ENCODE assay signal across 8 cellular contexts in the genomic region with DNA sequence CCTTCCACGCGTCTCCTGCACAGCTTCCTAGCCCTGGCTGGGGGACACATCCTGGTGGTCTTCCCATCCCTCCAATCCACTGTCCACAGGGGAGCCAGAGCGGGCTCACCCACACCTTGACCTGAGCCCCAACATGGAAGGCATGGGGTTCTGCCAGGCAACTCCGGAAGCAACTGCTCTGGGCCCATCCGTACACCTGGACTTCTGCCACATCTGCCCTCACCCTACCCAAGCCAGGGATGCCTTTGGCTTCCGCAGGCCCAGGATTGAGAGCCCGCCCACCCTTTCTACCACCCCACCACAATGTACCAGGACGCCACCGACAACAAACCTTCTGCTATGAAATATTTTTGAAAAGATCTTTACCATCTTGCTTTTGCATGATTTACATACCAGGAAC.
DNase-seq lines count a peak whose midpoint lies in the region; ATAC-seq and TF ChIP-seq lines count a peak whose summit lies in the region.
"Not testable (repeated sequence)": the region's sequence is repeated elsewhere in the genome, so short reads cannot be mapped to it uniquely, and the experiment has no call there.

No MANE protein-coding gene starts in this region.

- not testable (repeated sequence) for TF ChIP-seq CTCF in GM20000 (IDR thresholded peaks at IDR 0.05; ENCODE audit: extremely low read depth, missing control alignments)

- ATAC-seq in Right ventricle myocardium inferior (peak; percentile 23), aorta (ENCODE audit: low FRiP score) (peak; percentile 56)
- ATAC-seq in naive thymus-derived CD4-positive, alpha-beta T cell = peak; percentile 24
- ATAC-seq in stimulated activated memory B cell treated with anti-CD40 and anti-IgM and Interleukin-4, amounts not matched to agents 10 μg/mL and 1 μg/mL and 100 μg/mL, for 72 hours = peak; percentile 48

- H3K27me3 Mint-ChIP-seq in activated CD4-positive, alpha-beta T cell treated with anti-CD3 and anti-CD28 coated beads, Interleukin-2, amount 10 ng/mL, durations not matched to agents 24 days and 14 days; naive thymus-derived CD4-positive, alpha-beta T cell; stimulated activated memory B cell treated with anti-CD40 and anti-IgM and Interleukin-4, amounts not matched to agents 10 μg/mL and 1 μg/mL and 100 μg/mL, for 72 hours: not testable (repeated sequence)

- DNase-seq in AG20443 (ENCODE audit: low spot score) (peak; percentile 2), GM20000 (ENCODE audit: low spot score) (peak; percentile 0), posterior vena cava (ENCODE audit: low spot score) (peak; percentile 43)
- DNase-seq in activated CD4-positive, alpha-beta T cell treated with anti-CD3 and anti-CD28 coated beads, Interleukin-2, amount 10 ng/mL, durations not matched to agents 24 days and 14 days = peak; percentile 24
- not testable (repeated sequence) for DNase-seq in Right ventricle myocardium inferior (ENCODE audit: missing footprints); naive thymus-derived CD4-positive, alpha-beta T cell; aorta

- WGBS in aorta, 2 donors = 49 to 91% methylated on average over 4 to 9 of the region's 9 CpGs

- not testable (repeated sequence) for H3K4me3 ChIP-seq in naive thymus-derived CD4-positive, alpha-beta T cell (ENCODE audit: low read length); aorta (ENCODE audit: low read length in 2 of 2)

- H3K9me3 Mint-ChIP-seq in activated CD4-positive, alpha-beta T cell treated with anti-CD3 and anti-CD28 coated beads, Interleukin-2, amount 10 ng/mL, durations not matched to agents 24 days and 14 days; naive thymus-derived CD4-positive, alpha-beta T cell; stimulated activated memory B cell treated with anti-CD40 and anti-IgM and Interleukin-4, amounts not matched to agents 10 μg/mL and 1 μg/mL and 100 μg/mL, for 72 hours: not testable (repeated sequence)

- H3K4me1 ChIP-seq in naive thymus-derived CD4-positive, alpha-beta T cell (ENCODE audit: control insufficient read depth in 2 of 2, insufficient read depth in 2 of 2, low read length in 2 of 2); aorta (ENCODE audit: control insufficient read depth in 1 of 2, insufficient read depth in 2 of 2, low read length in 2 of 2): not testable (repeated sequence)

- not testable (repeated sequence) for H3K27ac Mint-ChIP-seq in activated CD4-positive, alpha-beta T cell treated with anti-CD3 and anti-CD28 coated beads, Interleukin-2, amount 10 ng/mL, durations not matched to agents 24 days and 14 days; naive thymus-derived CD4-positive, alpha-beta T cell; stimulated activated memory B cell treated with anti-CD40 and anti-IgM and Interleukin-4, amounts not matched to agents 10 μg/mL and 1 μg/mL and 100 μg/mL, for 72 hours

- H3K4me3 Mint-ChIP-seq in activated CD4-positive, alpha-beta T cell treated with anti-CD3 and anti-CD28 coated beads, Interleukin-2, amount 10 ng/mL, durations not matched to agents 24 days and 14 days; naive thymus-derived CD4-positive, alpha-beta T cell; stimulated activated memory B cell treated with anti-CD40 and anti-IgM and Interleukin-4, amounts not matched to agents 10 μg/mL and 1 μg/mL and 100 μg/mL, for 72 hours: not testable (repeated sequence)

- H3K36me3 Mint-ChIP-seq in activated CD4-positive, alpha-beta T cell treated with anti-CD3 and anti-CD28 coated beads, Interleukin-2, amount 10 ng/mL, durations not matched to agents 24 days and 14 days (ENCODE audit: low read depth); naive thymus-derived CD4-positive, alpha-beta T cell; stimulated activated memory B cell treated with anti-CD40 and anti-IgM and Interleukin-4, amounts not matched to agents 10 μg/mL and 1 μg/mL and 100 μg/mL, for 72 hours: not testable (repeated sequence)

- H3K27me3 ChIP-seq in naive thymus-derived CD4-positive, alpha-beta T cell (ENCODE audit: control insufficient read depth in 2 of 2, insufficient read depth in 2 of 2, low read length in 2 of 2); aorta (ENCODE audit: control insufficient read depth in 1 of 2, insufficient read depth in 2 of 2, low read length in 1 of 2): not testable (repeated sequence)

- CTCF ChIA-PET in naive thymus-derived CD4-positive, alpha-beta T cell (lab: Charles Lee) = not testable (repeated sequence)

- not testable (repeated sequence) for H3K4me1 Mint-ChIP-seq in activated CD4-positive, alpha-beta T cell treated with anti-CD3 and anti-CD28 coated beads, Interleukin-2, amount 10 ng/mL, durations not matched to agents 24 days and 14 days; naive thymus-derived CD4-positive, alpha-beta T cell; stimulated activated memory B cell treated with anti-CD40 and anti-IgM and Interleukin-4, amounts not matched to agents 10 μg/mL and 1 μg/mL and 100 μg/mL, for 72 hours

- POLR2A ChIA-PET in naive thymus-derived CD4-positive, alpha-beta T cell (lab: Charles Lee) = not testable (repeated sequence)

- H3K9me3 ChIP-seq in naive thymus-derived CD4-positive, alpha-beta T cell (ENCODE audit: control insufficient read depth in 2 of 3, low read length in 3 of 3); aorta (ENCODE audit: control insufficient read depth, low read length): not testable (repeated sequence)

- H3K27ac ChIP-seq in naive thymus-derived CD4-positive, alpha-beta T cell (ENCODE audit: low read depth, low read length); aorta (ENCODE audit: low read depth in 1 of 2, low read length in 2 of 2): not testable (repeated sequence)

- H3K36me3 ChIP-seq in naive thymus-derived CD4-positive, alpha-beta T cell (ENCODE audit: control insufficient read depth in 2 of 3, insufficient read depth in 3 of 3, low read length in 3 of 3); aorta (ENCODE audit: control insufficient read depth in 1 of 2, insufficient read depth in 2 of 2, low read length in 1 of 2): not testable (repeated sequence)

- intact Hi-C loops in activated CD4-positive, alpha-beta T cell treated with anti-CD3 and anti-CD28 coated beads, Interleukin-2, amount 10 ng/mL, durations not matched to agents 24 days and 14 days (cut with micrococcal nuclease); Right ventricle myocardium inferior (cut with DNase I); naive thymus-derived CD4-positive, alpha-beta T cell (cut with micrococcal nuclease); posterior vena cava (cut with DNase I); aorta (cut with DNase I): not testable (repeated sequence)
